Comparison of ENCODE assay signal across 12 cellular contexts in genomic region chr6:8108031-8108660, GRCh38. TPM values are rescaled to one million over a fixed set of nuclear protein-coding genes. Genes with fewer than 3 reads are reported as not detected.
DNase-seq lines count a peak whose midpoint lies in the region; ATAC-seq, FAIRE-seq and TF ChIP-seq lines count a peak whose summit lies in the region.
"Had no signal": no experiment of that assay in that cellular context is flagged by ENCODE, and none has a peak within 500 bp of the region (broad histone marks: within the 10 kb centered on the region; RNA-seq: fewer than 3 reads in every experiment).

No MANE protein-coding gene starts in this region.

- POLR2A ChIA-PET in AG04449 (lab: Yijun Ruan, JAX): no interaction called here

- no peaks in the 10 kb centered on the region for H3K79me2 ChIP-seq in astrocyte (ENCODE audit: insufficient read depth, low read length)

- H3K4me2 ChIP-seq in astrocyte (ENCODE audit: low read length): peak overlapping the region; percentile 58

- FAIRE-seq in astrocyte (lab: Jason Lieb, UNC): no peak

- peak overlapping the region; percentile 81 for H3K27ac Mint-ChIP-seq in astrocyte (ENCODE audit: unreplicated experiment)
- H3K27ac Mint-ChIP-seq: activated CD8-positive, alpha-beta T cell treated with anti-CD3 and anti-CD28 coated beads, Interleukin-2, amount 10 ng/mL, durations not matched to agents 7 days and 5 days; CD8-positive, alpha-beta memory T cell had no signal

- peak overlapping the region; percentile 52 for H2AFZ ChIP-seq in astrocyte (ENCODE audit: low read depth, low read length)

- H4K20me1 ChIP-seq in astrocyte (ENCODE audit: insufficient read depth, low read length): no peaks in the 10 kb centered on the region

- peak overlapping the region; percentile 36 for H3K4me3 Mint-ChIP-seq in astrocyte (ENCODE audit: unreplicated experiment)
- H3K4me3 Mint-ChIP-seq: activated CD8-positive, alpha-beta T cell treated with anti-CD3 and anti-CD28 coated beads, Interleukin-2, amount 10 ng/mL, durations not matched to agents 7 days and 5 days; CD8-positive, alpha-beta memory T cell had no signal

- no peaks in the 10 kb centered on the region for H3K9me3 ChIP-seq in astrocyte (ENCODE audit: insufficient read depth, low read depth, low read length)

- H3K4me1 Mint-ChIP-seq in astrocyte (ENCODE audit: low read depth, unreplicated experiment): peaks cover 5% of the 10 kb centered on the region
- H3K4me1 Mint-ChIP-seq: CD8-positive, alpha-beta memory T cell had no signal

- H3K27ac ChIP-seq in astrocyte (ENCODE audit: low read depth, low read length): peak overlapping the region; percentile 66

- peaks cover 4% of the 10 kb centered on the region for H3K27me3 Mint-ChIP-seq in astrocyte (ENCODE audit: low read depth, unreplicated experiment)

- TF ChIP-seq CTCF in AG04449 (IDR thresholded peaks at IDR 0.05; ENCODE audit: insufficient read depth, low read length, missing control alignments): no peak
- no peak for TF ChIP-seq CTCF in astrocyte (IDR thresholded peaks at IDR 0.05; ENCODE audit: insufficient read depth, low read depth, low read length)

- ATAC-seq in GM19397 (IDR thresholded peaks at IDR 0.05; ENCODE audit: unreplicated experiment): no peak
- ATAC-seq: activated CD8-positive, alpha-beta T cell treated with anti-CD3 and anti-CD28 coated beads, Interleukin-2, amount 10 ng/mL, durations not matched to agents 7 days and 5 days had no signal

- DNase-seq in AG04449 (ENCODE audit: low read depth, low spot score) (peak; percentile 89), HPDE6-E6E7 (ENCODE audit: extremely low spot score) (peak; percentile 75), astrocyte (ENCODE audit: low read depth) (peak; percentile 87), iris pigment epithelial cell (ENCODE audit: low read depth) (peak; percentile 99), posterior vena cava (ENCODE audit: low spot score) (no peak), T-helper 1 cell (no peak)
- no peak for DNase-seq in activated naive CD4-positive, alpha-beta T cell (lab: John Stamatoyannopoulos, UW)
- DNase-seq: activated CD8-positive, alpha-beta T cell treated with anti-CD3 and anti-CD28 coated beads, Interleukin-2, amount 10 ng/mL, durations not matched to agents 7 days and 5 days; CD8-positive, alpha-beta memory T cell; stimulated activated naive CD4-positive, alpha-beta T cell had no signal

- peaks cover 11% of the 10 kb centered on the region for H3K4me1 ChIP-seq in astrocyte (ENCODE audit: insufficient read depth, low read length)

- H3K27me3 ChIP-seq in astrocyte (ENCODE audit: insufficient read depth, low read length): no peaks in the 10 kb centered on the region

- H3K9me3 Mint-ChIP-seq in astrocyte (ENCODE audit: unreplicated experiment): peaks cover 2% of the 10 kb centered on the region
- H3K9me3 Mint-ChIP-seq: CD8-positive, alpha-beta memory T cell had no signal

- CTCF ChIA-PET in AG04449 (lab: Yijun Ruan, JAX): interaction anchor here (0.8 to 2.7 kb wide), 3 partner anchors 23 to 111 kb away, joined by 3 to 13 read pairs (median 4); no protein-coding TSS in a partner anchor

- H3K4me3 ChIP-seq in AG04449 (ENCODE audit: low read depth, low read length) (no peak overlapping the region; the same call in 1 of the 2 replicates), astrocyte (ENCODE audit: insufficient read depth, low read depth, low read length) (no peak overlapping the region)
- H3K4me3 ChIP-seq: cardiac muscle cell had no signal

- H3K36me3 Mint-ChIP-seq in astrocyte (ENCODE audit: low read depth, unreplicated experiment): no peaks in the 10 kb centered on the region

- H3K9ac ChIP-seq in astrocyte (ENCODE audit: low read length): peak overlapping the region; percentile 37

- intact Hi-C loops in posterior vena cava (cut with DNase I): no loop called here

- no peaks in the 10 kb centered on the region for H3K36me3 ChIP-seq in astrocyte (ENCODE audit: insufficient read depth, low read length)
- H3K36me3 ChIP-seq: cardiac muscle cell had no signal

RNA-seq across cellular contexts. Expression of gene EEF1E1, which starts 5.8 kb away (rescaled TPM):
- total RNA-seq in astrocyte (35.5 and 44.5 TPM in 2 replicates), posterior vena cava (10 to 100 TPM; 16.0 to 22.3 TPM)

RNA-seq across cellular contexts. Expression of gene BLOC1S5, which starts 44.0 kb away (rescaled TPM):
- total RNA-seq in astrocyte (8.2 and 8.4 TPM in 2 replicates), posterior vena cava (10 to 100 TPM in 1 of 2 donors, 1 to 10 TPM in 1; 9.5 to 12.0 TPM)

Comparison
In these comparisons a context has a peak if more than half of its experiments do, and no peak if none do; other contexts are left out.
1. DNase-seq: peak in AG04449 (single experiment), HPDE6-E6E7 (single experiment), astrocyte (single experiment) and iris pigment epithelial cell (single experiment); none in posterior vena cava (single experiment), activated naive CD4-positive, alpha-beta T cell (0 of 4) and T-helper 1 cell (0 of 5).